ENCODE assay signal across 1 cellular context in the genomic region with DNA sequence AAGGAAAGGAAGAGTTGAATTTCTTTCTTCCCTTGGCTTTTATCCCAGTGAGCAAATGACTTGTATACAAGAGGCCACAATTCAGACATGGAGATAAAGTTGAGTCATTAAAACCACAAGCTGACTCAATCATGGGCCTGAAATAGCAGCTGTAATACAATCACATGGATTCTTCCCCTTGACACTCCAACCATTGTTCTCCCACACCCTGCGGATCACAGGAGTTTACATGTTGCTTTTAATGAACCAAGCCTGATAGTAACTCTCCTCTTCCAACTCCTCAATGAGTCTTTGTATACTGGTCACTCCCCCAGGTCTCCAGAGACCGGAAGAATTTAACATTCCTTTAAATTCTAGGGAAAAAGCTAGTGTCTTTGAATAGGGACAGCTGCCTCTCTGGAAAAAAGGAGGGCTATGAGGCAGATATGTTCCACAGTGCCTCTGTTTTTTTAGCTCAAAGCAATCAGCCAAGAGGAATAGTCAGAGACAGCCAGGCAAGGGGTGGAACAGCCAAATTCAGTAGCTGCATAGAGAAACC.
TF ChIP-seq lines count a peak whose summit lies in the region.

No MANE protein-coding gene starts in this region.

TF ChIP-seq in WTC11, 78 proteins besides CTCF, POLR2A, EP300 and RAD21 (continued from another document):
- TF ChIP-seq, protein P1, sequence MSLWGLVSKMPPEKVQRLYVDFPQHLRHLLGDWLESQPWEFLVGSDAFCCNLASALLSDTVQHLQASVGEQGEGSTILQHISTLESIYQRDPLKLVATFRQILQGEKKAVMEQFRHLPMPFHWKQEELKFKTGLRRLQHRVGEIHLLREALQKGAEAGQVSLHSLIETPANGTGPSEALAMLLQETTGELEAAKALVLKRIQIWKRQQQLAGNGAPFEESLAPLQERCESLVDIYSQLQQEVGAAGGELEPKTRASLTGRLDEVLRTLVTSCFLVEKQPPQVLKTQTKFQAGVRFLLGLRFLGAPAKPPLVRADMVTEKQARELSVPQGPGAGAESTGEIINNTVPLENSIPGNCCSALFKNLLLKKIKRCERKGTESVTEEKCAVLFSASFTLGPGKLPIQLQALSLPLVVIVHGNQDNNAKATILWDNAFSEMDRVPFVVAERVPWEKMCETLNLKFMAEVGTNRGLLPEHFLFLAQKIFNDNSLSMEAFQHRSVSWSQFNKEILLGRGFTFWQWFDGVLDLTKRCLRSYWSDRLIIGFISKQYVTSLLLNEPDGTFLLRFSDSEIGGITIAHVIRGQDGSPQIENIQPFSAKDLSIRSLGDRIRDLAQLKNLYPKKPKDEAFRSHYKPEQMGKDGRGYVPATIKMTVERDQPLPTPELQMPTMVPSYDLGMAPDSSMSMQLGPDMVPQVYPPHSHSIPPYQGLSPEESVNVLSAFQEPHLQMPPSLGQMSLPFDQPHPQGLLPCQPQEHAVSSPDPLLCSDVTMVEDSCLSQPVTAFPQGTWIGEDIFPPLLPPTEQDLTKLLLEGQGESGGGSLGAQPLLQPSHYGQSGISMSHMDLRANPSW (CRISPR knock-in tag; conservative IDR thresholded peaks at IDR 0.05; ENCODE audit: low read depth) = no peak
- TF ChIP-seq, protein P2, sequence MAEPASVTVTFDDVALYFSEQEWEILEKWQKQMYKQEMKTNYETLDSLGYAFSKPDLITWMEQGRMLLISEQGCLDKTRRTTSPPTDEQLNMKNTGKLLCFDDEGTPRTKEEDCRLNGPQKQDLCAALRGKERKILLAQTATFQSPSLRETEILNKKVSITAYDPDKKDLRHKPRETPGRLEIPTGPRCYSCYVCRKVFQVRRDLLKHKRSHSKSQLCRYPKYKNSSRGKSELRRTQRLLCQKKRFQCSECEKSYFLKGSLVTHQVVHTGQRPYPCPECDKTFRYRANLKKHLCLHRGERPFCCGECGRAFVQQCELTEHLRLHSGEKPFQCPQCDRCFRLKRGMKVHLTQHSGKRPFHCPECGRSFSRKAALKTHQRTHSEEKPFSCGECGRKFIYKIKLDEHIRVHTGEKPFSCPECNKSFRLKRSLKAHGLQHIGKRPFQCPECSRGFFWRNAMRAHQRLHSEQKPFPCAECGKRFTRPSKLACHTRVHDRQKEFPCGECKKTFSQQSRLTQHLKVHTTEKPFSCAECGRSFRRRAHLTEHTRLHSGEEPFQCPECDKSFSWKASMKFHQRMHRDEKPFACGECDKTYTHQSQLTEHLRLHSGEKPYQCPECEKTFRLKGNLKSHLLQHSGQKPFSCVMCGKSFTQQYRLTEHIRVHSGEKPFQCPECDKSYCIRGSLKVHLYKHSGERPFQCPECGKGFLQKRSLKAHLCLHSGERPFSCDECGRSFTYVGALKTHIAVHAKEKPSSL (CRISPR knock-in tag; conservative IDR thresholded peaks at IDR 0.05) = no peak
- no peak for TF ChIP-seq EMX1 (CRISPR knock-in tag; IDR thresholded peaks at IDR 0.05)
- no peak for TF ChIP-seq TP53 (CRISPR knock-in tag; IDR thresholded peaks at IDR 0.05)
- TF ChIP-seq, protein P3, sequence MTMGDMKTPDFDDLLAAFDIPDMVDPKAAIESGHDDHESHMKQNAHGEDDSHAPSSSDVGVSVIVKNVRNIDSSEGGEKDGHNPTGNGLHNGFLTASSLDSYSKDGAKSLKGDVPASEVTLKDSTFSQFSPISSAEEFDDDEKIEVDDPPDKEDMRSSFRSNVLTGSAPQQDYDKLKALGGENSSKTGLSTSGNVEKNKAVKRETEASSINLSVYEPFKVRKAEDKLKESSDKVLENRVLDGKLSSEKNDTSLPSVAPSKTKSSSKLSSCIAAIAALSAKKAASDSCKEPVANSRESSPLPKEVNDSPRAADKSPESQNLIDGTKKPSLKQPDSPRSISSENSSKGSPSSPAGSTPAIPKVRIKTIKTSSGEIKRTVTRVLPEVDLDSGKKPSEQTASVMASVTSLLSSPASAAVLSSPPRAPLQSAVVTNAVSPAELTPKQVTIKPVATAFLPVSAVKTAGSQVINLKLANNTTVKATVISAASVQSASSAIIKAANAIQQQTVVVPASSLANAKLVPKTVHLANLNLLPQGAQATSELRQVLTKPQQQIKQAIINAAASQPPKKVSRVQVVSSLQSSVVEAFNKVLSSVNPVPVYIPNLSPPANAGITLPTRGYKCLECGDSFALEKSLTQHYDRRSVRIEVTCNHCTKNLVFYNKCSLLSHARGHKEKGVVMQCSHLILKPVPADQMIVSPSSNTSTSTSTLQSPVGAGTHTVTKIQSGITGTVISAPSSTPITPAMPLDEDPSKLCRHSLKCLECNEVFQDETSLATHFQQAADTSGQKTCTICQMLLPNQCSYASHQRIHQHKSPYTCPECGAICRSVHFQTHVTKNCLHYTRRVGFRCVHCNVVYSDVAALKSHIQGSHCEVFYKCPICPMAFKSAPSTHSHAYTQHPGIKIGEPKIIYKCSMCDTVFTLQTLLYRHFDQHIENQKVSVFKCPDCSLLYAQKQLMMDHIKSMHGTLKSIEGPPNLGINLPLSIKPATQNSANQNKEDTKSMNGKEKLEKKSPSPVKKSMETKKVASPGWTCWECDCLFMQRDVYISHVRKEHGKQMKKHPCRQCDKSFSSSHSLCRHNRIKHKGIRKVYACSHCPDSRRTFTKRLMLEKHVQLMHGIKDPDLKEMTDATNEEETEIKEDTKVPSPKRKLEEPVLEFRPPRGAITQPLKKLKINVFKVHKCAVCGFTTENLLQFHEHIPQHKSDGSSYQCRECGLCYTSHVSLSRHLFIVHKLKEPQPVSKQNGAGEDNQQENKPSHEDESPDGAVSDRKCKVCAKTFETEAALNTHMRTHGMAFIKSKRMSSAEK (CRISPR knock-in tag; IDR thresholded peaks at IDR 0.05; ENCODE audit: borderline replicate concordance) = no peak
- no peak for TF ChIP-seq ELF4 (CRISPR knock-in tag; IDR thresholded peaks at IDR 0.05; ENCODE audit: low read depth)
TF ChIP-seq in WTC11: peak in this region for 0.
